ENCODE assay signal across 29 cellular contexts in genomic region chr15:47439870-47440155, GRCh38.
DNase-seq lines count a peak whose midpoint lies in the region; ATAC-seq, FAIRE-seq and TF ChIP-seq lines count a peak whose summit lies in the region.
"Had no signal": no experiment of that assay in that cellular context is flagged by ENCODE, and none has a peak within 500 bp of the region (broad histone marks: within the 10 kb centered on the region; RNA-seq: fewer than 3 reads in every experiment).

No MANE protein-coding gene starts in this region.

- H3K4me1 ChIP-seq in heart right ventricle (peaks cover 0 to 26% (median 10%) of the 10 kb centered on the region in 9 donors), thoracic aorta (ENCODE audit: control insufficient read depth in 1 of 2, low read depth in 2 of 2) (peaks cover 0 to 43% of the 10 kb centered on the region in 2 donors)
- H3K4me1 ChIP-seq: A549, BLaER1, neural progenitor cell had no signal

- FAIRE-seq in urothelium cell line (lab: Jason Lieb, UNC): no peak
- FAIRE-seq: A549, colon, G401.6, H54, K562, RCC 7860 had no signal

- H3K27ac ChIP-seq in heart right ventricle: peak overlapping the region in 2 of 10 donors; percentile 4 to 69
- H3K27ac ChIP-seq in thoracic aorta: peak overlapping the region; percentile 1 to 41
- H3K27ac ChIP-seq: A549, BLaER1, esophagus squamous epithelium, neural progenitor cell had no signal

- 43 to 46% methylated on average over 4 of the region's 4 CpGs for WGBS in heart right ventricle, 2 donors

- H3K27me3 ChIP-seq in heart right ventricle: no peaks in the 10 kb centered on the region
- H3K27me3 ChIP-seq in thoracic aorta (replicated peaks; ENCODE audit: insufficient read depth): no peaks in the 10 kb centered on the region
- H3K27me3 ChIP-seq: BLaER1, esophagus squamous epithelium, neural progenitor cell had no signal

- intact Hi-C loops in heart right ventricle (cut with DNase I) (loop anchor here in 2 of 10 donors (2.0 to 5.0 kb wide), 2 partner anchors 43 to 65 kb away; no protein-coding TSS in a partner anchor), Right ventricle myocardium inferior (cut with DNase I) (no loop called here)

- H3K4me3 ChIP-seq in heart right ventricle (no peak overlapping the region), thoracic aorta (no peak overlapping the region)
- H3K4me3 ChIP-seq: A549, BLaER1, esophagus squamous epithelium, K562, neural progenitor cell had no signal

- peaks cover 0 to 4% (median 0%) of the 10 kb centered on the region in 11 donors for H3K9me3 ChIP-seq in heart right ventricle
- H3K9me3 ChIP-seq in thoracic aorta: no peaks in the 10 kb centered on the region
- H3K9me3 ChIP-seq: A549, BLaER1, esophagus squamous epithelium had no signal

- TF ChIP-seq CTCF in heart right ventricle (IDR thresholded peaks at IDR 0.05) (no peak), thoracic aorta (IDR thresholded peaks at IDR 0.05) (no peak)

- ATAC-seq in heart right ventricle (peak in 6 of 8 donors; percentile 24 to 78 (median 36)), Right ventricle myocardium inferior (no peak), thoracic aorta (ENCODE audit: insufficient number of reproducible peaks, low FRiP score, low read depth) (no peak), GM19324 (IDR thresholded peaks at IDR 0.05; ENCODE audit: low FRiP score, unreplicated experiment) (no peak)
- ATAC-seq: A549; activated T-cell treated with anti-CD3 and anti-CD28 coated beads, Interleukin-2, amount 50 U/mL, for 72 hours; effector memory CD8-positive, alpha-beta T cell; K562; T-cell had no signal

- H3K36me3 ChIP-seq in heart right ventricle: no peaks in the 10 kb centered on the region
- no peaks in the 10 kb centered on the region for H3K36me3 ChIP-seq in thoracic aorta
- H3K36me3 ChIP-seq: BLaER1, esophagus squamous epithelium, neural progenitor cell had no signal

- no peak for DNase-seq in heart right ventricle
- DNase-seq in Right ventricle myocardium inferior (ENCODE audit: missing footprints): no peak
- DNase-seq in dermis blood vessel endothelial cell: peak; percentile 60
- DNase-seq in left kidney (ENCODE audit: low read depth, low spot score): peak; percentile 9
- DNase-seq in thoracic aorta (ENCODE audit: low spot score): no peak
- DNase-seq in GDM1 (lab: John Stamatoyannopoulos, UW): no peak
- DNase-seq in urothelium cell line (ENCODE audit: low spot score): no peak
- DNase-seq: activated B cell treated with CpG ODN at 0.5 μM for 24 hours; activated CD4-positive, alpha-beta T cell treated with anti-CD3 and anti-CD28 coated beads, Interleukin-2, amount 50 U/mL, for 4 hours; activated naive CD4-positive, alpha-beta T cell; activated T-cell treated with anti-CD3 and anti-CD28 coated beads, Interleukin-2, amount 50 U/mL, for 72 hours; effector memory CD8-positive, alpha-beta T cell; esophagus squamous epithelium; head of caudate nucleus; NCI-H1092 treated with DMSO at 0.1 percent for 48 hours; NCI-H187 treated with DMSO at 0.1 percent for 48 hours; NCI-H526; posterior cingulate gyrus; stimulated activated naive CD4-positive, alpha-beta T cell treated with Interleukin-2 at 50 U/mL for 16 hours; T-cell had no signal

Comparison
In these comparisons a context has a peak if more than half of its experiments do, and no peak if none do; other contexts are left out.
1. ATAC-seq: peak in heart right ventricle (6 of 8); none in Right ventricle myocardium inferior (single experiment), thoracic aorta (single experiment) and GM19324 (single experiment).
2. DNase-seq: peak in dermis blood vessel endothelial cell (single experiment) and left kidney (single experiment); none in heart right ventricle (0 of 2), Right ventricle myocardium inferior (single experiment), thoracic aorta (single experiment), GDM1 (single experiment) and urothelium cell line (single experiment).